In the genomic region with DNA sequence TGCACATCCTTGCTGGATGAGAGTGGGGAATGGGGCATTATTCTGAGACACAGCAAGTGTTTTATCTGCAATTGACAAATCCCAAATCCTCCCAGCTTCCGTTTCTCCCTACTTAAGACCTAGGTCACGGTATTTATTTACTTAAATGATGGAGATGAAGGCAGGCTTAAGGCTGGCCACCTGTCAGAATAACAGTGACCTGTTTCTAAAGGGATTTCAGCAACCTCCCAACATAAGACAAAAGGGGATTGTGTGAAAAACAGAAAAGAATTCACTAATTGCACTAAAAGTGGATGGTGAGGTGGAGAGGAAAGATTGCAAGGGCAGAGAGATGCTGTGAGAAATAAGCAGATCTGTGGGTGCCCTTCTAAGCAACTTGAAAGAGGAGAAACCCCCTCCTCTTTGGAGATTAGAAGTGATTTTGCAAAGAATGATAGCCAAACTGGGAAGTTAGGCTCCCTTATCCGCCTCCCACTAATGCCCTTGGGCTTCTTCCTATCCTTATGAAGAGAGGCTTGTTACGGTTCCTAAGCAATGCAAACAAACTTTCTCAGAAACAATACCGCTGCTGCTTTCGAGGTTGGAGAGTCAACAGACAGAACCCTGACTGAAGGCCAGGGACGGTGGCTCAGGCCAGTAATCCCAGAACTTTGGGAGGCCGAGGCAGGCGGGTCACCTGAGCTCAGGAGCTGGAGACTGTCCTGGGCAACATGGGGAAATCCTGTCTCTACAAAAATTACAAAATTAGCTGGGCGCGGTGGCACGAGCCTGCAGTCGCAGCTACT, we compare ENCODE assay signal across 1 cellular context.
TF ChIP-seq lines count a peak whose summit lies in the region.

No MANE protein-coding gene starts in this region.

TF ChIP-seq in H1, 55 proteins besides CTCF, POLR2A, EP300 and RAD21:
- TF ChIP-seq TBP (IDR thresholded peaks at IDR 0.05; ENCODE audit: low read depth, low read length): no peak
- no peak for TF ChIP-seq NANOG (IDR thresholded peaks at IDR 0.05; ENCODE audit: insufficient read depth, low read depth, low read length, poor library complexity, severe bottlenecking)
- TF ChIP-seq KDM1A (IDR thresholded peaks at IDR 0.05; ENCODE audit: borderline replicate concordance, low read length): no peak
- TF ChIP-seq GABPA (IDR thresholded peaks at IDR 0.05; ENCODE audit: borderline replicate concordance, insufficient read depth, low read length): no peak
- no peak for TF ChIP-seq TEAD4 (IDR thresholded peaks at IDR 0.05; ENCODE audit: low read depth, low read length)
- no peak for TF ChIP-seq CBX8 (IDR thresholded peaks at IDR 0.05; ENCODE audit: borderline replicate concordance, low read depth, low read length)
- TF ChIP-seq MAFK (IDR thresholded peaks at IDR 0.05; ENCODE audit: low read depth, low read length): no peak
- no peak for TF ChIP-seq HDAC6 (IDR thresholded peaks at IDR 0.05; ENCODE audit: low read depth, low read length)
TF ChIP-seq in H1: peak in this region for 0.
